Comparison of ENCODE assay signal across 8 cellular contexts in genomic region chr2:9608491-9608890, GRCh38. TPM values are rescaled to one million over a fixed set of nuclear protein-coding genes. Genes with fewer than 3 reads are reported as not detected.
DNase-seq lines count a peak whose midpoint lies in the region; ATAC-seq and TF ChIP-seq lines count a peak whose summit lies in the region.
"Not testable (repeated sequence)": the region's sequence is repeated elsewhere in the genome, so short reads cannot be mapped to it uniquely, and the experiment has no call there.

No MANE protein-coding gene starts in this region.

- H3K4me3 ChIP-seq in CD4-positive, CD25-positive, alpha-beta regulatory T cell (ENCODE audit: low read depth, low read length), result peak overlapping the region; percentile 86
- H3K4me3 ChIP-seq in HCT116 (replicated peaks in 1 of 2; ENCODE audit: low read depth in 1 of 2, low read length in 2 of 2), result peak overlapping the region; percentile 13 to 42
- H3K4me3 ChIP-seq in Panc1 (ENCODE audit: low read depth in 2 of 2, low read length in 2 of 2), result peak overlapping the region in 1 of 2 experiments; percentile 38; a peak in 2 of 4 replicates
- peak overlapping the region; percentile 16 for H3K4me3 ChIP-seq in colonic mucosa
- peak overlapping the region; percentile 27 to 55 for H3K4me3 ChIP-seq in stomach smooth muscle (ENCODE audit: low read length in 2 of 2)

- not testable (repeated sequence) for H3K9me2 ChIP-seq in HCT116 (ENCODE audit: insufficient read depth)

- intact Hi-C loops in HCT116 (cut with micrococcal nuclease); Panc1 (cut with micrococcal nuclease; ENCODE audit: unreplicated experiment); colonic mucosa (cut with DNase I); left ventricle myocardium superior (cut with micrococcal nuclease): not testable (repeated sequence)
- intact Hi-C loops in natural killer cell (cut with micrococcal nuclease), result loop anchor here (1.0 to 2.0 kb wide), 3 partner anchors 10 to 95 kb away; partner anchors contain the start of gene YWHAQ

- TF ChIP-seq RAD21 in HCT116 (IDR thresholded peaks at IDR 0.05; ENCODE audit: low read depth), result not testable (repeated sequence)

- not testable (repeated sequence) for TF ChIP-seq CTCF in HCT116 (IDR thresholded peaks at IDR 0.05 in 2 of 3, conservative IDR thresholded peaks at IDR 0.05 in 1 of 3; ENCODE audit: borderline replicate concordance in 1 of 3, insufficient read depth in 1 of 3, low read depth in 2 of 3, low read length in 2 of 3); Panc1 (IDR thresholded peaks at IDR 0.05); colonic mucosa (IDR thresholded peaks at IDR 0.05); natural killer cell (IDR thresholded peaks at IDR 0.05)

- H3K9me3 Mint-ChIP-seq in CD4-positive, CD25-positive, alpha-beta regulatory T cell; activated T-helper 17 cell treated with anti-CD3 and anti-CD28 coated beads, Interleukin-2, amount 50 U/mL, for 72 hours; natural killer cell: not testable (repeated sequence)

- TF ChIP-seq POLR2A in HCT116 (IDR thresholded peaks at IDR 0.05; ENCODE audit: borderline replicate concordance, extremely low read depth, insufficient read depth, insufficient read length), result not testable (repeated sequence)

- in situ Hi-C loops in Panc1 (cut with HindIII; ENCODE audit: low pct_unique_long_range_greater_than_20kb, low sequenced_read_pairs), result not testable (repeated sequence)

- H3K4me1 Mint-ChIP-seq in CD4-positive, CD25-positive, alpha-beta regulatory T cell, result peaks cover 39 to 70% (median 58%) of the 10 kb centered on the region in 4 donors
- H3K4me1 Mint-ChIP-seq in activated T-helper 17 cell treated with anti-CD3 and anti-CD28 coated beads, Interleukin-2, amount 50 U/mL, for 72 hours, result peaks cover 60% of the 10 kb centered on the region
- H3K4me1 Mint-ChIP-seq in natural killer cell, result peaks cover 64 to 76% of the 10 kb centered on the region in 2 donors

- BruUV-seq in HCT116 (replicated peaks; lab: Mats Ljungman, UMichigan); Panc1 (replicated peaks; lab: Mats Ljungman, UMichigan): not testable (repeated sequence)

- H2AFZ ChIP-seq in HCT116 (ENCODE audit: low read depth, low read length, poor library complexity, severe bottlenecking), result not testable (repeated sequence)

- H3K4me3 Mint-ChIP-seq in CD4-positive, CD25-positive, alpha-beta regulatory T cell, result peak overlapping the region; percentile 74 to 95 (median 90)
- H3K4me3 Mint-ChIP-seq in activated T-helper 17 cell treated with anti-CD3 and anti-CD28 coated beads, Interleukin-2, amount 50 U/mL, for 72 hours, result peak overlapping the region; percentile 77
- H3K4me3 Mint-ChIP-seq in natural killer cell, result peak overlapping the region; percentile 84

- peak overlapping the region; percentile 78 for H3K27ac ChIP-seq in CD4-positive, CD25-positive, alpha-beta regulatory T cell (ENCODE audit: insufficient read depth, low read length, poor library complexity, severe bottlenecking)
- peak overlapping the region; percentile 67 for H3K27ac ChIP-seq in HCT116 (ENCODE audit: low read depth, low read length)
- peak overlapping the region; percentile 64 for H3K27ac ChIP-seq in Panc1 (ENCODE audit: low read length)
- peak overlapping the region; percentile 71 for H3K27ac ChIP-seq in colonic mucosa
- H3K27ac ChIP-seq in stomach smooth muscle (ENCODE audit: low read length), result not testable (repeated sequence)

- CTCF ChIA-PET in HCT116 (lab: Charles Lee); Panc1 (lab: Charles Lee): not testable (repeated sequence)

- peaks cover 100% of the 10 kb centered on the region for H3K79me2 ChIP-seq in HCT116 (ENCODE audit: insufficient read depth, low read length)

- not testable (repeated sequence) for H3K36me3 ChIP-seq in CD4-positive, CD25-positive, alpha-beta regulatory T cell (ENCODE audit: control insufficient read depth, insufficient read depth, low read length); HCT116 (ENCODE audit: control insufficient read depth in 1 of 2, insufficient read depth in 2 of 2, low read length in 2 of 2); Panc1 (ENCODE audit: control insufficient read depth, insufficient read depth, low read length); colonic mucosa; stomach smooth muscle (ENCODE audit: control insufficient read depth in 2 of 2, insufficient read depth in 2 of 2, low read length in 2 of 2)

- peak overlapping the region; percentile 78 for H3K4me2 ChIP-seq in HCT116 (ENCODE audit: low read length)

- not testable (repeated sequence) for H3K27me3 ChIP-seq in CD4-positive, CD25-positive, alpha-beta regulatory T cell (ENCODE audit: control insufficient read depth, insufficient read depth, low read length); HCT116 (ENCODE audit: insufficient read depth, low read length); Panc1 (ENCODE audit: control insufficient read depth, insufficient read depth, low read length); colonic mucosa; stomach smooth muscle (ENCODE audit: control insufficient read depth in 1 of 2, insufficient read depth in 2 of 2, low read length in 2 of 2)

- H3K9me3 ChIP-seq in CD4-positive, CD25-positive, alpha-beta regulatory T cell (ENCODE audit: control insufficient read depth in 2 of 2, low read length in 2 of 2); HCT116 (ENCODE audit: control insufficient read depth in 1 of 2, insufficient read depth in 1 of 2, low read depth in 1 of 2, low read length in 2 of 2); Panc1 (ENCODE audit: control insufficient read depth, insufficient read depth, low read depth, low read length); colonic mucosa; stomach smooth muscle (ENCODE audit: control insufficient read depth in 2 of 2, low read length in 2 of 2): not testable (repeated sequence)

- H3K4me1 ChIP-seq in CD4-positive, CD25-positive, alpha-beta regulatory T cell (ENCODE audit: control insufficient read depth, insufficient read depth, low read length, poor library complexity, severe bottlenecking), result peaks cover 30% of the 10 kb centered on the region
- peaks cover 22 to 55% of the 10 kb centered on the region in 2 experiments for H3K4me1 ChIP-seq in HCT116 (ENCODE audit: control insufficient read depth in 1 of 2, insufficient read depth in 2 of 2, low read length in 2 of 2)
- peaks cover 54% of the 10 kb centered on the region for H3K4me1 ChIP-seq in Panc1 (ENCODE audit: control insufficient read depth, insufficient read depth, low read length)
- not testable (repeated sequence) for H3K4me1 ChIP-seq in colonic mucosa; stomach smooth muscle (ENCODE audit: control insufficient read depth, insufficient read depth, low read length)

- H3K9ac ChIP-seq in HCT116 (ENCODE audit: low read length), result peak overlapping the region; percentile 37
- H3K9ac ChIP-seq in colonic mucosa (ENCODE audit: low read depth in 2 of 2, low read length in 2 of 2); stomach smooth muscle (ENCODE audit: low read length in 2 of 2): not testable (repeated sequence)

- peaks cover 46% of the 10 kb centered on the region; the same call in 1 of the 2 replicates for H4K20me1 ChIP-seq in HCT116 (ENCODE audit: insufficient read depth)

- H3K36me3 Mint-ChIP-seq in CD4-positive, CD25-positive, alpha-beta regulatory T cell; natural killer cell: not testable (repeated sequence)
- peaks cover 84% of the 10 kb centered on the region for H3K36me3 Mint-ChIP-seq in activated T-helper 17 cell treated with anti-CD3 and anti-CD28 coated beads, Interleukin-2, amount 50 U/mL, for 72 hours (ENCODE audit: low read depth)

- ATAC-seq in CD4-positive, CD25-positive, alpha-beta regulatory T cell (ENCODE audit: low read depth in 2 of 2); Panc1: not testable (repeated sequence)
- ATAC-seq in HCT116 (peak; percentile 25), left ventricle myocardium superior (peak; percentile 8), natural killer cell (peak in 1 of 3 donors; percentile 1)
- ATAC-seq in activated T-helper 17 cell treated with anti-CD3 and anti-CD28 coated beads, Interleukin-2, amount 50 U/mL, for 72 hours (replicated peaks), result peak; percentile 4

- RAD21 ChIA-PET in HCT116 (lab: Charles Lee; ENCODE audit: low non-redundant PET in 1 of 2, low total read pairs in 2 of 2, uncharacterized antibody in 2 of 2, unreplicated experiment in 2 of 2), result not testable (repeated sequence)

- not testable (repeated sequence) for H3K27me3 Mint-ChIP-seq in CD4-positive, CD25-positive, alpha-beta regulatory T cell; activated T-helper 17 cell treated with anti-CD3 and anti-CD28 coated beads, Interleukin-2, amount 50 U/mL, for 72 hours; natural killer cell (ENCODE audit: low read depth in 2 of 2)

- POLR2A ChIA-PET in HCT116 (lab: Charles Lee), result interaction anchor here (0.6 to 1.9 kb wide), 3 partner anchors 14 to 51 kb away, joined by 4 to 10 read pairs (median 5); partner anchors contain the start of gene YWHAQ
- POLR2A ChIA-PET in Panc1 (lab: Charles Lee), result interaction anchor here (0.6 kb wide), 2 partner anchors 9 to 54 kb away, joined by 3 to 4 read pairs; no protein-coding TSS in a partner anchor

- DNase-seq in CD4-positive, CD25-positive, alpha-beta regulatory T cell; HCT116 (ENCODE audit: low read depth, low spot score); Panc1 (ENCODE audit: low read depth, low spot score); colonic mucosa; left ventricle myocardium superior; natural killer cell: not testable (repeated sequence)

- H3K27ac Mint-ChIP-seq in CD4-positive, CD25-positive, alpha-beta regulatory T cell, result peak overlapping the region; percentile 64 to 94 (median 94)
- H3K27ac Mint-ChIP-seq in activated T-helper 17 cell treated with anti-CD3 and anti-CD28 coated beads, Interleukin-2, amount 50 U/mL, for 72 hours, result peak overlapping the region; percentile 90
- peak overlapping the region; percentile 93 for H3K27ac Mint-ChIP-seq in natural killer cell

RNA-seq across cellular contexts. Expression of gene YWHAQ, which starts 22.3 kb away (rescaled TPM):
- 160 TPM for total RNA-seq in CD4-positive, CD25-positive, alpha-beta regulatory T cell
- 100 to 1,000 TPM; 238 to 359 (median 283) TPM for polyA plus RNA-seq in CD4-positive, CD25-positive, alpha-beta regulatory T cell
- total RNA-seq in HCT116 (2021; ENCODE audit: unreplicated experiment) (365 TPM), Panc1 (2021; ENCODE audit: unreplicated experiment) (683 TPM), colonic mucosa (100 to 1,000 TPM; 246 to 299 TPM), left ventricle myocardium superior (119 TPM), natural killer cell (100 to 1,000 TPM; 227 to 240 (median 238) TPM)
- polyA plus RNA-seq in HCT116 (2012), result 245 and 251 TPM in 2 replicates
- polyA plus RNA-seq in Panc1 (2012; ENCODE audit: insufficient read length), result 719 TPM
- total RNA-seq in activated T-helper 17 cell treated with anti-CD3 and anti-CD28 coated beads, Interleukin-2, amount 50 U/mL, for 72 hours, result 100 to 1,000 TPM; 283 TPM

RNA-seq across cellular contexts. Expression of gene ADAM17, which starts 52.9 kb away (rescaled TPM):
- total RNA-seq in CD4-positive, CD25-positive, alpha-beta regulatory T cell, result 34.1 TPM
- polyA plus RNA-seq in CD4-positive, CD25-positive, alpha-beta regulatory T cell, result 10 to 100 TPM; 11.8 to 15.7 (median 13.6) TPM
- total RNA-seq in HCT116 (2021; ENCODE audit: unreplicated experiment) (39.2 TPM), Panc1 (2021; ENCODE audit: unreplicated experiment) (50.0 TPM), colonic mucosa (10 to 100 TPM; 18.6 to 20.0 TPM), left ventricle myocardium superior (13.7 TPM), natural killer cell (10 to 100 TPM; 44.0 to 53.8 (median 46.8) TPM)
- 27.1 and 37.8 TPM in 2 replicates for polyA plus RNA-seq in HCT116 (2012)
- polyA plus RNA-seq in Panc1 (2012; ENCODE audit: insufficient read length), result 33.9 TPM
- 10 to 100 TPM; 22.7 to 31.2 TPM for total RNA-seq in activated T-helper 17 cell treated with anti-CD3 and anti-CD28 coated beads, Interleukin-2, amount 50 U/mL, for 72 hours
